25 cellular contexts compared by ENCODE assay signal in the genomic region with DNA sequence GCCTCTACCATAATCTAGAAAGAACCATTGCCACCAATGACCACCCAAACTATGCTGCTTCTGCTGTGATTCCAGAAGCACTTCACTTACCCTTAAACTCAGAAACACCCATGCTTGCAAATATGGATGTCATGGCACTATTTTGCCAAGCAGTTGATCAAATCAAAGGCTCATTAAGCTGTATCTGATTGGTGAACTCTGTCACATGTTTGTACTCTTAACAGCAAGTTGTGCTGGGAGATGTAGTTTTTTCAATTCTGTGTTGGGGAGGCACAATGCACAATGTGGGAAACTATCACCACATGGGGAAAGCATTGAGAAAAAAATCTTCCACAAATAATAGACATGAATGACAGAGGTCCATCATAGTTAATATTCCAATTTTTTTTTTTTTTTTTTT. TPM values are rescaled to one million over a fixed set of nuclear protein-coding genes. Genes with fewer than 3 reads are reported as not detected.
"Had no signal": no experiment of that assay in that cellular context is flagged by ENCODE, and none has a peak within 500 bp of the region (broad histone marks: within the 10 kb centered on the region; RNA-seq: fewer than 3 reads in every experiment).

No MANE protein-coding gene starts in this region.

- H3K4me1 Mint-ChIP-seq: activated naive CD8-positive, alpha-beta T cell treated with anti-CD3 and anti-CD28 coated beads for 36 hours; activated T-helper 17 cell treated with anti-CD3 and anti-CD28 coated beads, Interleukin-2, amount 50 U/mL, for 72 hours; central memory CD8-positive, alpha-beta T cell had no signal

- H3K27ac Mint-ChIP-seq: activated naive CD8-positive, alpha-beta T cell treated with anti-CD3 and anti-CD28 coated beads for 36 hours; activated T-cell treated with anti-CD3 and anti-CD28 coated beads, Interleukin-2, amount 50 U/mL, for 24 hours; activated T-helper 17 cell treated with anti-CD3 and anti-CD28 coated beads, Interleukin-2, amount 50 U/mL, for 72 hours; natural killer cell treated with Interleukin-12 subunit alpha and Interleukin-12 subunit beta and Interleukin-15 and Interleukin-18, amount 100 ng/mL, for 72 hours; type B pancreatic cell had no signal

- H3K27ac ChIP-seq: breast epithelium, gastroesophageal sphincter, neutrophil, ovary, prostate gland, thoracic aorta, vagina had no signal

- ATAC-seq: activated T-helper 17 cell treated with anti-CD3 and anti-CD28 coated beads, Interleukin-2, amount 50 U/mL, for 72 hours; gastroesophageal sphincter; left ventricle myocardium superior; natural killer cell treated with Interleukin-12 subunit alpha and Interleukin-12 subunit beta and Interleukin-15 and Interleukin-18, amount 100 ng/mL, for 72 hours had no signal

- FAIRE-seq: colon, islet of Langerhans, TTC549 had no signal

- H3K36me3 ChIP-seq: breast epithelium, gastroesophageal sphincter, neutrophil, ovary, prostate gland, thoracic aorta, vagina had no signal

- H3K36me3 Mint-ChIP-seq: activated naive CD8-positive, alpha-beta T cell treated with anti-CD3 and anti-CD28 coated beads for 36 hours; natural killer cell treated with Interleukin-12 subunit alpha and Interleukin-12 subunit beta and Interleukin-15 and Interleukin-18, amount 100 ng/mL, for 72 hours; type B pancreatic cell had no signal

- H3K4me1 ChIP-seq: breast epithelium, gastroesophageal sphincter, prostate gland, vagina had no signal

- H3K4me3 ChIP-seq: breast epithelium, gastroesophageal sphincter, ovary, prostate gland, thoracic aorta, vagina had no signal

- H3K27me3 Mint-ChIP-seq: type B pancreatic cell had no signal

- DNase-seq: activated naive CD4-positive, alpha-beta T cell; activated naive CD8-positive, alpha-beta T cell treated with anti-CD3 and anti-CD28 coated beads for 36 hours; activated T-cell treated with anti-CD3 and anti-CD28 coated beads, Interleukin-2, amount 50 U/mL, for 24 hours; head of caudate nucleus; hypothalamus; left ventricle myocardium superior; mammary epithelial cell; ovary; stimulated activated CD4-positive, alpha-beta T cell treated with anti-CD3 and anti-CD28 coated beads, Interleukin-2, amount 100 ng/mL, for 48 hours; stimulated activated CD8-positive, alpha-beta memory T cell treated with anti-CD3 and anti-CD28 coated beads, Interleukin-4, amount 100 ng/mL, for 48 hours; stimulated activated naive CD4-positive, alpha-beta T cell had no signal

- H3K9me3 ChIP-seq: breast epithelium, gastroesophageal sphincter, neutrophil, ovary, prostate gland, thoracic aorta, vagina had no signal

- H3K27me3 ChIP-seq: breast epithelium, gastroesophageal sphincter, neutrophil, ovary, vagina had no signal

- H3K9me3 Mint-ChIP-seq: activated naive CD8-positive, alpha-beta T cell treated with anti-CD3 and anti-CD28 coated beads for 36 hours; activated T-cell treated with anti-CD3 and anti-CD28 coated beads, Interleukin-2, amount 50 U/mL, for 24 hours; activated T-helper 17 cell treated with anti-CD3 and anti-CD28 coated beads, Interleukin-2, amount 50 U/mL, for 72 hours; central memory CD8-positive, alpha-beta T cell; natural killer cell treated with Interleukin-12 subunit alpha and Interleukin-12 subunit beta and Interleukin-15 and Interleukin-18, amount 100 ng/mL, for 72 hours; type B pancreatic cell had no signal

- H3K4me3 Mint-ChIP-seq: activated naive CD8-positive, alpha-beta T cell treated with anti-CD3 and anti-CD28 coated beads for 36 hours; activated T-cell treated with anti-CD3 and anti-CD28 coated beads, Interleukin-2, amount 50 U/mL, for 24 hours; activated T-helper 17 cell treated with anti-CD3 and anti-CD28 coated beads, Interleukin-2, amount 50 U/mL, for 72 hours; central memory CD8-positive, alpha-beta T cell; natural killer cell treated with Interleukin-12 subunit alpha and Interleukin-12 subunit beta and Interleukin-15 and Interleukin-18, amount 100 ng/mL, for 72 hours; type B pancreatic cell had no signal

RNA-seq across cellular contexts. Expression of gene ASB5, which starts 31.5 kb away (rescaled TPM):
- total RNA-seq: activated naive CD8-positive, alpha-beta T cell treated with anti-CD3 and anti-CD28 coated beads for 36 hours; activated T-helper 17 cell treated with anti-CD3 and anti-CD28 coated beads, Interleukin-2, amount 50 U/mL, for 72 hours; breast epithelium; dermis microvascular lymphatic vessel endothelial cell; mammary epithelial cell; natural killer cell treated with Interleukin-12 subunit alpha and Interleukin-12 subunit beta and Interleukin-15 and Interleukin-18, amount 100 ng/mL, for 72 hours; thoracic aorta had no signal
